ENCODE assay signal across 19 cellular contexts in the genomic region with DNA sequence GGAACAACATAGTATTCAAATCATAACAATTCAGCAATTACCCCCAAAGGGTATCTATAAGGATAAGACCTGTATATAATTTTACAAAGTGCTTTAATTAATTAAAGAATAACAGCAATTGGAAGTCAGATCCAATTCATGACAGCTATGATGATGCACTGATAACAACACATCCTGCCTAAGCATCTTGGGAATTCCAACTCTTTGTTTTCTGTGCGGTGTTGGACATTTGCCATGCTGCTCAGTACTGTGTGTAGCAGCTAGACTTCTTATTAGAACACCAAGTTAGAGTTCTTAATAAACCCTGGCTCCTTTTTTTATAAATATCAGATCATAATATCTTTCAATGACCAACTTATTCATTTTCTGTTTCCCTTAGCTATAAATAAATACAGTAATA.
DNase-seq lines count a peak whose midpoint lies in the region; ATAC-seq and TF ChIP-seq lines count a peak whose summit lies in the region.
"Had no signal": no experiment of that assay in that cellular context is flagged by ENCODE, and none has a peak within 500 bp of the region (broad histone marks: within the 10 kb centered on the region; RNA-seq: fewer than 3 reads in every experiment).

No MANE protein-coding gene starts in this region.

- dilution Hi-C loops in IMR-90 (cut with HindIII; ENCODE audit: low sequenced_read_pairs, unreplicated experiment): no loop called here

- in situ Hi-C loops in IMR-90 (cut with MboI; ENCODE audit: low sequenced_read_pairs): no loop called here

- no peak overlapping the region for H3K56ac ChIP-seq in IMR-90 (ENCODE audit: extremely low read depth, insufficient read depth, low read length)

- no peaks in the 10 kb centered on the region for H3K36me3 ChIP-seq in IMR-90 (ENCODE audit: control insufficient read depth, insufficient read depth, low read length)
- no peaks in the 10 kb centered on the region for H3K36me3 ChIP-seq in tibial artery
- H3K36me3 ChIP-seq: uterus had no signal

- H4K20me1 ChIP-seq in IMR-90 (ENCODE audit: insufficient read depth, low read length): no peaks in the 10 kb centered on the region

- no peak for ATAC-seq in IMR-90 (ENCODE audit: low read depth)
- ATAC-seq: activated naive CD4-positive, alpha-beta T cell treated with anti-CD3 and anti-CD28 coated beads, Interleukin-2, amount 50 U/mL, for 72 hours; left colon; stimulated activated naive CD8-positive, alpha-beta T cell treated with anti-CD3 and anti-CD28 coated beads, Interleukin-15, amount 100 ng/mL, for 72 hours had no signal

- H3K4me2 ChIP-seq in IMR-90 (ENCODE audit: low read depth, low read length): no peak overlapping the region

- no peak overlapping the region for H2BK20ac ChIP-seq in IMR-90 (ENCODE audit: low read depth, low read length)

- BruUV-seq in IMR-90 (replicated peaks; lab: Mats Ljungman, UMichigan): no TSS peak

- CTCF ChIA-PET in IMR-90 (lab: Yijun Ruan, JAX): interaction anchor here (0.6 to 1.1 kb wide), 2 partner anchors 12 to 165 kb away, joined by 3 read pairs; no protein-coding TSS in a partner anchor

- H3K18ac ChIP-seq in IMR-90 (ENCODE audit: low read depth, low read length): no peak overlapping the region

- DNase-seq in A172 (ENCODE audit: low spot score) (peak; percentile 65), IMR-90 (peak; percentile 66), choroid plexus epithelial cell (ENCODE audit: low read depth) (peak; percentile 81), iris pigment epithelial cell (ENCODE audit: low read depth) (peak; percentile 79), HuH-7 (ENCODE audit: low spot score) (no peak), tibial artery (no peak), NCI-H774 (lab: John Stamatoyannopoulos, UW) (no peak)
- no peak for DNase-seq in activated CD8-positive, alpha-beta memory T cell treated with anti-CD3 and anti-CD28 coated beads, Interleukin-2, amount 50 U/mL, for 48 hours
- DNase-seq: activated CD4-positive, alpha-beta T cell treated with anti-CD3 and anti-CD28 coated beads for 1 hour; cerebellar nuclear complex; COR-L47; hypothalamus; left colon; NCI-H1417; SHP77; stimulated activated naive CD8-positive, alpha-beta T cell treated with anti-CD3 and anti-CD28 coated beads, Interleukin-15, amount 100 ng/mL, for 72 hours; uterus had no signal

- WGBS in IMR-90 (ENCODE audit: extremely low coverage in 2 of 2, insufficient read length in 1 of 2), 2 experiments: no CpG with 5 or more reads among the region's 1 CpG

- no peak overlapping the region for H3K14ac ChIP-seq in IMR-90 (replicated peaks; ENCODE audit: low read depth, low read length)

- H4K91ac ChIP-seq in IMR-90 (ENCODE audit: insufficient read depth, low read depth, low read length): no peak overlapping the region

- TF ChIP-seq POLR2A in IMR-90 (IDR thresholded peaks at IDR 0.05; ENCODE audit: low read depth, low read length): no peak

- no peak overlapping the region for H3K23ac ChIP-seq in IMR-90 (ENCODE audit: low read depth, low read length)

- TF ChIP-seq CTCF in IMR-90 (conservative IDR thresholded peaks at IDR 0.05; ENCODE audit: low read depth, low read length) (no peak), choroid plexus epithelial cell (conservative IDR thresholded peaks at IDR 0.05; ENCODE audit: low read depth, low read length) (no peak), tibial artery (IDR thresholded peaks at IDR 0.05) (no peak)

- no peak overlapping the region for H2AK5ac ChIP-seq in IMR-90 (ENCODE audit: low read depth, low read length)

- H3K79me1 ChIP-seq in IMR-90 (ENCODE audit: low read depth in 1 of 2, low read length in 2 of 2): no peaks in the 10 kb centered on the region

- intact Hi-C loops in IMR-90 (cut with micrococcal nuclease): no loop called here
- intact Hi-C loops in tibial artery (cut with DNase I; ENCODE audit: low total_unique reads): no loop called here

- H2BK120ac ChIP-seq in IMR-90 (ENCODE audit: low read depth, low read length): no peak overlapping the region

- peaks cover 5% of the 10 kb centered on the region; the same call in 1 of the 2 replicates for H3K9me1 ChIP-seq in IMR-90 (ENCODE audit: insufficient read depth, low read length)

- no peak for TF ChIP-seq RAD21 in IMR-90 (IDR thresholded peaks at IDR 0.05; ENCODE audit: low read length)

- H4K8ac ChIP-seq in IMR-90 (ENCODE audit: low read depth in 2 of 2, low read length in 2 of 2): no peak overlapping the region

- H2AK9ac ChIP-seq in IMR-90 (replicated peaks; ENCODE audit: low read depth, low read length, poor library complexity): no peak overlapping the region

- H3K4me1 ChIP-seq in IMR-90 (ENCODE audit: control insufficient read depth, insufficient read depth, low read length): peaks cover 13% of the 10 kb centered on the region
- H3K4me1 ChIP-seq in tibial artery: peaks cover 0 to 5% (median 0%) of the 10 kb centered on the region in 4 donors
- H3K4me1 ChIP-seq: uterus had no signal

- H2BK5ac ChIP-seq in IMR-90 (ENCODE audit: low read depth, low read length, poor library complexity, severe bottlenecking): no peak overlapping the region

- H3K27ac ChIP-seq in IMR-90 (ENCODE audit: insufficient read depth, low read length): no peak overlapping the region
- no peak overlapping the region for H3K27ac ChIP-seq in tibial artery
- H3K27ac ChIP-seq: HL-60, uterus had no signal

- H2BK15ac ChIP-seq in IMR-90 (ENCODE audit: low read depth, low read length): no peak overlapping the region

- H2AFZ ChIP-seq in IMR-90 (replicated peaks; ENCODE audit: low read length, poor library complexity): no peak overlapping the region

- H3K27me3 ChIP-seq in IMR-90 (ENCODE audit: control insufficient read depth, insufficient read depth, low read length) (no peaks in the 10 kb centered on the region), tibial artery (no peaks in the 10 kb centered on the region)
- H3K27me3 ChIP-seq: uterus had no signal

- H4K5ac ChIP-seq in IMR-90 (ENCODE audit: low read depth, low read length): no peak overlapping the region

- H3K9ac ChIP-seq in IMR-90 (ENCODE audit: low read depth, low read length): no peak overlapping the region

- POLR2A ChIA-PET in IMR-90 (lab: Charles Lee; ENCODE audit: unreplicated experiment): no interaction called here

- H3K4ac ChIP-seq in IMR-90 (ENCODE audit: low read depth, low read length): no peak overlapping the region

- H3K4me3 ChIP-seq in IMR-90 (ENCODE audit: insufficient read depth, low read depth, low read length) (no peak overlapping the region), choroid plexus epithelial cell (ENCODE audit: low read depth, low read length) (no peak overlapping the region), tibial artery (no peak overlapping the region)
- H3K4me3 ChIP-seq: uterus had no signal

- H3K9me3 ChIP-seq in IMR-90 (ENCODE audit: control insufficient read depth, insufficient read depth, low read length): no peaks in the 10 kb centered on the region
- H3K9me3 ChIP-seq in tibial artery: no peaks in the 10 kb centered on the region
- H3K9me3 ChIP-seq: uterus had no signal

TF ChIP-seq in IMR-90, 13 proteins besides CTCF, POLR2A, EP300 and RAD21:
- TF ChIP-seq MAZ (IDR thresholded peaks at IDR 0.05; ENCODE audit: borderline replicate concordance, low read depth, low read length) (no peak), BHLHE40 (IDR thresholded peaks at IDR 0.05; ENCODE audit: low read depth, low read length) (no peak), NFE2L2 (IDR thresholded peaks at IDR 0.05; ENCODE audit: low read depth, low read length) (no peak), CEBPB (IDR thresholded peaks at IDR 0.05; ENCODE audit: low read depth, low read length) (no peak), CHD1 (IDR thresholded peaks at IDR 0.05; ENCODE audit: low read depth, low read length) (no peak), RFX5 (IDR thresholded peaks at IDR 0.05; ENCODE audit: low read depth, low read length) (no peak), FOS (IDR thresholded peaks at IDR 0.05; ENCODE audit: low read depth, low read length) (no peak), MAFK (IDR thresholded peaks at IDR 0.05; ENCODE audit: low read depth, low read length) (no peak), SMC3 (IDR thresholded peaks at IDR 0.05; ENCODE audit: low read depth, low read length) (no peak), RCOR1 (IDR thresholded peaks at IDR 0.05; ENCODE audit: insufficient replicate concordance, low read length) (no peak), MXI1 (IDR thresholded peaks at IDR 0.05; ENCODE audit: borderline replicate concordance, low read depth, low read length) (no peak)
- TF ChIP-seq, protein P1, sequence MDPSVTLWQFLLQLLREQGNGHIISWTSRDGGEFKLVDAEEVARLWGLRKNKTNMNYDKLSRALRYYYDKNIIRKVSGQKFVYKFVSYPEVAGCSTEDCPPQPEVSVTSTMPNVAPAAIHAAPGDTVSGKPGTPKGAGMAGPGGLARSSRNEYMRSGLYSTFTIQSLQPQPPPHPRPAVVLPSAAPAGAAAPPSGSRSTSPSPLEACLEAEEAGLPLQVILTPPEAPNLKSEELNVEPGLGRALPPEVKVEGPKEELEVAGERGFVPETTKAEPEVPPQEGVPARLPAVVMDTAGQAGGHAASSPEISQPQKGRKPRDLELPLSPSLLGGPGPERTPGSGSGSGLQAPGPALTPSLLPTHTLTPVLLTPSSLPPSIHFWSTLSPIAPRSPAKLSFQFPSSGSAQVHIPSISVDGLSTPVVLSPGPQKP (IDR thresholded peaks at IDR 0.05; ENCODE audit: borderline replicate concordance, low read depth, low read length): no peak
- TF ChIP-seq, protein P2, sequence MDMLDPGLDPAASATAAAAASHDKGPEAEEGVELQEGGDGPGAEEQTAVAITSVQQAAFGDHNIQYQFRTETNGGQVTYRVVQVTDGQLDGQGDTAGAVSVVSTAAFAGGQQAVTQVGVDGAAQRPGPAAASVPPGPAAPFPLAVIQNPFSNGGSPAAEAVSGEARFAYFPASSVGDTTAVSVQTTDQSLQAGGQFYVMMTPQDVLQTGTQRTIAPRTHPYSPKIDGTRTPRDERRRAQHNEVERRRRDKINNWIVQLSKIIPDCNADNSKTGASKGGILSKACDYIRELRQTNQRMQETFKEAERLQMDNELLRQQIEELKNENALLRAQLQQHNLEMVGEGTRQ (IDR thresholded peaks at IDR 0.05; ENCODE audit: low read depth, low read length): no peak

Comparison
In these comparisons a context has a peak if more than half of its experiments do, and no peak if none do; other contexts are left out.
1. DNase-seq: peak in A172 (single experiment), IMR-90 (single experiment), choroid plexus epithelial cell (single experiment) and iris pigment epithelial cell (single experiment); none in HuH-7 (single experiment), tibial artery (0 of 2), NCI-H774 (single experiment) and activated CD8-positive, alpha-beta memory T cell treated with anti-CD3 and anti-CD28 coated beads, Interleukin-2, amount 50 U/mL, for 48 hours (single experiment).